ENCODE assay signal across 16 cellular contexts in the genomic region with DNA sequence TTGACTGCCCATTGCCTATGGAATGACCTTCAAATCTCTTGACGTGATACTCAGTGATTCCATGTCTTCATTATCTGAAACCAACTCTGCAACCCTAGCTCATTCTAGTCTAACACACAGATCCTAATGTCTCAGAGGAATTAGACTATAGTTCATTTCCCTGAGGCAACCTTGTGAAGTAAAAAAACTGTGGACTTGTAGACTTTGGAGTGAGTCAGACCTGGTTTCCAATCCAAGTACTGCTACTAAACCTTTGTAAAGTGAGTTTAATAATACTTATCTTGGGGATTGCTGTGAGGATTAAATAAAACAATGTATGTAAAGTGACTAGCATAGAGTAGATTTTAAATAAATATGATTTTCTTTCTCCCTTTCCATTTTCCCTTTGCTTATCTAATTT.
A peak's percentile ranks its signal among the peaks of the same experiment; 100 is the strongest.
DNase-seq lines count a peak whose midpoint lies in the region; ATAC-seq and TF ChIP-seq lines count a peak whose summit lies in the region.
"Had no signal": no experiment of that assay in that cellular context is flagged by ENCODE, and none has a peak within 500 bp of the region (broad histone marks: within the 10 kb centered on the region; RNA-seq: fewer than 3 reads in every experiment).

No MANE protein-coding gene starts in this region.

- in situ Hi-C loops in mammary epithelial cell (cut with MboI; ENCODE audit: low sequenced_read_pairs in 2 of 2) = no loop called here

- H3K9me3 ChIP-seq in mammary epithelial cell (replicated peaks; ENCODE audit: insufficient read depth, low read length) = no peaks in the 10 kb centered on the region
- H3K9me3 ChIP-seq: left lung had no signal

- intact Hi-C loops in mammary epithelial cell (cut with micrococcal nuclease) = loop anchor here (5.0 kb wide), 2 partner anchors 207 to 302 kb away; no protein-coding TSS in a partner anchor

- dilution Hi-C loops in mammary epithelial cell (cut with HindIII; ENCODE audit: low sequenced_read_pairs) = loop anchor here (5.0 kb wide), 2 partner anchors 72 to 212 kb away; no protein-coding TSS in a partner anchor

- H3K4me1 ChIP-seq in mammary epithelial cell (ENCODE audit: insufficient read depth, low read length) (peaks cover 57% of the 10 kb centered on the region), foreskin keratinocyte (peaks cover 14% of the 10 kb centered on the region)
- H3K4me1 ChIP-seq: left lung had no signal

- 40% methylated on average over 1 of the region's 1 CpG for WGBS in mammary epithelial cell (ENCODE audit: low coverage, missing lambda C conversion rate)

- no peaks in the 10 kb centered on the region for H3K36me3 ChIP-seq in mammary epithelial cell (ENCODE audit: insufficient read depth, low read length)
- H3K36me3 ChIP-seq: left lung had no signal

- no TSS peak for BruUV-seq in mammary epithelial cell (replicated peaks; lab: Mats Ljungman, UMichigan)

- peak; percentile 57 for ATAC-seq in foreskin keratinocyte
- no peak for ATAC-seq in GM21526 (IDR thresholded peaks at IDR 0.05; ENCODE audit: low FRiP score, unreplicated experiment)
- no peak for ATAC-seq in GM19395 (IDR thresholded peaks at IDR 0.05; ENCODE audit: unreplicated experiment)
- ATAC-seq: left lung had no signal

- peak overlapping the region; percentile 22 for H3K4me2 ChIP-seq in mammary epithelial cell (ENCODE audit: insufficient read depth, low read depth, low read length)

- no peak for TF ChIP-seq CTCF in AG10803 (conservative IDR thresholded peaks at IDR 0.05; ENCODE audit: low read length)
- TF ChIP-seq CTCF in mammary epithelial cell (conservative IDR thresholded peaks at IDR 0.05 in 1 of 2, IDR thresholded peaks at IDR 0.05 in 1 of 2; ENCODE audit: extremely low read depth in 1 of 2, insufficient read depth in 1 of 2, low read depth in 1 of 2, low read length in 2 of 2) = no peak
- TF ChIP-seq CTCF in foreskin keratinocyte (conservative IDR thresholded peaks at IDR 0.05) = no peak

- H3K27me3 ChIP-seq in mammary epithelial cell (ENCODE audit: insufficient read depth, low read length) = peaks cover 11% of the 10 kb centered on the region
- H3K27me3 ChIP-seq in foreskin keratinocyte = no peaks in the 10 kb centered on the region
- H3K27me3 ChIP-seq: left lung had no signal

- H3K4me3 ChIP-seq in AG10803 (ENCODE audit: low read length) (no peak overlapping the region), mammary epithelial cell (replicated peaks in 1 of 3; ENCODE audit: insufficient read depth in 1 of 3, low read depth in 2 of 3, low read length in 3 of 3) (no peak overlapping the region)
- H3K4me3 ChIP-seq: left lung, SK-N-MC had no signal

- DNase-seq in AG10803 (ENCODE audit: low read depth) (peak; percentile 78), LHCN-M2 (ENCODE audit: low read depth) (peak; percentile 48), mammary epithelial cell (peak; percentile 74), foreskin keratinocyte (peak; percentile 56 to 80), KG1 (lab: John Stamatoyannopoulos, UW) (no peak), nucleus accumbens (lab: John Stamatoyannopoulos, UW) (no peak)
- DNase-seq: activated CD4-positive, CD25-positive, alpha-beta regulatory T cell treated with anti-CD3 and anti-CD28 coated beads, Interleukin-2, amount 50 U/mL, for 72 hours; CD4-positive, CD25-positive, alpha-beta regulatory T cell; DMS53; effector CD8-positive, alpha-beta T cell; left lung; NCI-H2107; T1000 had no signal

- no peak overlapping the region for H3K27ac ChIP-seq in mammary epithelial cell (ENCODE audit: insufficient read depth, low read depth, low read length)
- H3K27ac ChIP-seq in foreskin keratinocyte = no peak overlapping the region
- H3K27ac ChIP-seq: left lung, SK-N-MC had no signal

- H3K9ac ChIP-seq in mammary epithelial cell (ENCODE audit: insufficient read depth, low read length) = no peak overlapping the region

- no peak overlapping the region for H2AFZ ChIP-seq in mammary epithelial cell (ENCODE audit: low read depth, low read length)

- CTCF ChIA-PET in mammary epithelial cell (lab: Charles Lee; ENCODE audit: low non-redundant PET) = no interaction called here

- no peaks in the 10 kb centered on the region for H3K79me2 ChIP-seq in mammary epithelial cell (ENCODE audit: insufficient read depth, low read length)

- H4K20me1 ChIP-seq in mammary epithelial cell (ENCODE audit: insufficient read depth, low read length) = no peaks in the 10 kb centered on the region

Comparison
In these comparisons a context has a peak if more than half of its experiments do, and no peak if none do; other contexts are left out.
1. DNase-seq: peak in AG10803 (single experiment), LHCN-M2 (single experiment), mammary epithelial cell (single experiment) and foreskin keratinocyte (2 of 2); none in KG1 (single experiment) and nucleus accumbens (0 of 56).